Comparison of ENCODE assay signal across 2 cellular contexts in the genomic region with DNA sequence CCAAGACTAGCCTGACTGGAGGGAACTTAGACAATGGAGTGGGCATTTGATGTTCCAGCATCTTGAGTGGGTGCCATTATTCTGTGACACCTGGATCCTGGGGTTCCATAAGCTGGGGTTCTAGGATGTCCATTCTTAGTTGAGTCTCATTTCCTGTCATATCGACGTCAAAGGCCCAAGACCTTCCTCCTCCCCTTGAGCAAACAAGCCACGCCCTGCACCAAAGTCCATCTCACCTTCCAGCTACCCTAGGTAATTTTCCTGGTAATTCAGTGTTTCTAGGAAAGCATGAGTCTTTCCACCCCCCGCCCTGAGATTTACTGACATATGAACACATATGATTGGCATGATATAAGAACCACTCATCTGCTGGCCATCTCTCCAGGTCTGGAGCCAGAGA.
TF ChIP-seq lines count a peak whose summit lies in the region.

A gene with protein sequence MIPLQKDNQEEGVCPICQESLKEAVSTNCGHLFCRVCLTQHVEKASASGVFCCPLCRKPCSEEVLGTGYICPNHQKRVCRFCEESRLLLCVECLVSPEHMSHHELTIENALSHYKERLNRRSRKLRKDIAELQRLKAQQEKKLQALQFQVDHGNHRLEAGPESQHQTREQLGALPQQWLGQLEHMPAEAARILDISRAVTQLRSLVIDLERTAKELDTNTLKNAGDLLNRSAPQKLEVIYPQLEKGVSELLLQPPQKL (plus strand): TSS at position 384 of the 400 bp plus-strand sequence. CDS start 897 bp downstream, outside the sequence.

TF ChIP-seq in A549, 52 proteins besides CTCF, POLR2A, EP300 and RAD21:
- no peak for TF ChIP-seq CEBPB (IDR thresholded peaks at IDR 0.05)

TF ChIP-seq in HepG2, 621 proteins besides CTCF, POLR2A, EP300 and RAD21 (continues in another document):
- 0 out of 2 replicates have a peak, but pooled peaks have one; percentile 31 for TF ChIP-seq ELF1 (CRISPR knock-in tag; IDR thresholded peaks at IDR 0.05)
- TF ChIP-seq SOX13 (IDR thresholded peaks at IDR 0.05): no peak
- TF ChIP-seq SOX13 (CRISPR knock-in tag; conservative IDR thresholded peaks at IDR 0.05 in 1 of 2, IDR thresholded peaks at IDR 0.05 in 1 of 2): peak in 1 of 2 experiments; percentile 49; a peak in 1 of 4 replicates
- TF ChIP-seq ZNF430 (CRISPR knock-in tag; IDR thresholded peaks at IDR 0.05): no peak
- no peak for TF ChIP-seq POLR2AphosphoS2 (IDR thresholded peaks at IDR 0.05; ENCODE audit: low read depth, low read length)
- TF ChIP-seq, protein P1, sequence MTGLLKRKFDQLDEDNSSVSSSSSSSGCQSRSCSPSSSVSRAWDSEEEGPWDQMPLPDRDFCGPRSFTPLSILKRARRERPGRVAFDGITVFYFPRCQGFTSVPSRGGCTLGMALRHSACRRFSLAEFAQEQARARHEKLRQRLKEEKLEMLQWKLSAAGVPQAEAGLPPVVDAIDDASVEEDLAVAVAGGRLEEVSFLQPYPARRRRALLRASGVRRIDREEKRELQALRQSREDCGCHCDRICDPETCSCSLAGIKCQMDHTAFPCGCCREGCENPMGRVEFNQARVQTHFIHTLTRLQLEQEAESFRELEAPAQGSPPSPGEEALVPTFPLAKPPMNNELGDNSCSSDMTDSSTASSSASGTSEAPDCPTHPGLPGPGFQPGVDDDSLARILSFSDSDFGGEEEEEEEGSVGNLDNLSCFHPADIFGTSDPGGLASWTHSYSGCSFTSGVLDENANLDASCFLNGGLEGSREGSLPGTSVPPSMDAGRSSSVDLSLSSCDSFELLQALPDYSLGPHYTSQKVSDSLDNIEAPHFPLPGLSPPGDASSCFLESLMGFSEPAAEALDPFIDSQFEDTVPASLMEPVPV (CRISPR knock-in tag; IDR thresholded peaks at IDR 0.05): no peak
- TF ChIP-seq MTF2 (CRISPR knock-in tag; IDR thresholded peaks at IDR 0.05; ENCODE audit: borderline replicate concordance): no peak
- peak; percentile 24; the same call in 1 of the 2 replicates for TF ChIP-seq SOX5 (CRISPR knock-in tag; IDR thresholded peaks at IDR 0.05; ENCODE audit: borderline replicate concordance)
- TF ChIP-seq, protein P2, sequence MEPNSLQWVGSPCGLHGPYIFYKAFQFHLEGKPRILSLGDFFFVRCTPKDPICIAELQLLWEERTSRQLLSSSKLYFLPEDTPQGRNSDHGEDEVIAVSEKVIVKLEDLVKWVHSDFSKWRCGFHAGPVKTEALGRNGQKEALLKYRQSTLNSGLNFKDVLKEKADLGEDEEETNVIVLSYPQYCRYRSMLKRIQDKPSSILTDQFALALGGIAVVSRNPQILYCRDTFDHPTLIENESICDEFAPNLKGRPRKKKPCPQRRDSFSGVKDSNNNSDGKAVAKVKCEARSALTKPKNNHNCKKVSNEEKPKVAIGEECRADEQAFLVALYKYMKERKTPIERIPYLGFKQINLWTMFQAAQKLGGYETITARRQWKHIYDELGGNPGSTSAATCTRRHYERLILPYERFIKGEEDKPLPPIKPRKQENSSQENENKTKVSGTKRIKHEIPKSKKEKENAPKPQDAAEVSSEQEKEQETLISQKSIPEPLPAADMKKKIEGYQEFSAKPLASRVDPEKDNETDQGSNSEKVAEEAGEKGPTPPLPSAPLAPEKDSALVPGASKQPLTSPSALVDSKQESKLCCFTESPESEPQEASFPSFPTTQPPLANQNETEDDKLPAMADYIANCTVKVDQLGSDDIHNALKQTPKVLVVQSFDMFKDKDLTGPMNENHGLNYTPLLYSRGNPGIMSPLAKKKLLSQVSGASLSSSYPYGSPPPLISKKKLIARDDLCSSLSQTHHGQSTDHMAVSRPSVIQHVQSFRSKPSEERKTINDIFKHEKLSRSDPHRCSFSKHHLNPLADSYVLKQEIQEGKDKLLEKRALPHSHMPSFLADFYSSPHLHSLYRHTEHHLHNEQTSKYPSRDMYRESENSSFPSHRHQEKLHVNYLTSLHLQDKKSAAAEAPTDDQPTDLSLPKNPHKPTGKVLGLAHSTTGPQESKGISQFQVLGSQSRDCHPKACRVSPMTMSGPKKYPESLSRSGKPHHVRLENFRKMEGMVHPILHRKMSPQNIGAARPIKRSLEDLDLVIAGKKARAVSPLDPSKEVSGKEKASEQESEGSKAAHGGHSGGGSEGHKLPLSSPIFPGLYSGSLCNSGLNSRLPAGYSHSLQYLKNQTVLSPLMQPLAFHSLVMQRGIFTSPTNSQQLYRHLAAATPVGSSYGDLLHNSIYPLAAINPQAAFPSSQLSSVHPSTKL (CRISPR knock-in tag; IDR thresholded peaks at IDR 0.05): peak; percentile 78
- TF ChIP-seq, protein P3, sequence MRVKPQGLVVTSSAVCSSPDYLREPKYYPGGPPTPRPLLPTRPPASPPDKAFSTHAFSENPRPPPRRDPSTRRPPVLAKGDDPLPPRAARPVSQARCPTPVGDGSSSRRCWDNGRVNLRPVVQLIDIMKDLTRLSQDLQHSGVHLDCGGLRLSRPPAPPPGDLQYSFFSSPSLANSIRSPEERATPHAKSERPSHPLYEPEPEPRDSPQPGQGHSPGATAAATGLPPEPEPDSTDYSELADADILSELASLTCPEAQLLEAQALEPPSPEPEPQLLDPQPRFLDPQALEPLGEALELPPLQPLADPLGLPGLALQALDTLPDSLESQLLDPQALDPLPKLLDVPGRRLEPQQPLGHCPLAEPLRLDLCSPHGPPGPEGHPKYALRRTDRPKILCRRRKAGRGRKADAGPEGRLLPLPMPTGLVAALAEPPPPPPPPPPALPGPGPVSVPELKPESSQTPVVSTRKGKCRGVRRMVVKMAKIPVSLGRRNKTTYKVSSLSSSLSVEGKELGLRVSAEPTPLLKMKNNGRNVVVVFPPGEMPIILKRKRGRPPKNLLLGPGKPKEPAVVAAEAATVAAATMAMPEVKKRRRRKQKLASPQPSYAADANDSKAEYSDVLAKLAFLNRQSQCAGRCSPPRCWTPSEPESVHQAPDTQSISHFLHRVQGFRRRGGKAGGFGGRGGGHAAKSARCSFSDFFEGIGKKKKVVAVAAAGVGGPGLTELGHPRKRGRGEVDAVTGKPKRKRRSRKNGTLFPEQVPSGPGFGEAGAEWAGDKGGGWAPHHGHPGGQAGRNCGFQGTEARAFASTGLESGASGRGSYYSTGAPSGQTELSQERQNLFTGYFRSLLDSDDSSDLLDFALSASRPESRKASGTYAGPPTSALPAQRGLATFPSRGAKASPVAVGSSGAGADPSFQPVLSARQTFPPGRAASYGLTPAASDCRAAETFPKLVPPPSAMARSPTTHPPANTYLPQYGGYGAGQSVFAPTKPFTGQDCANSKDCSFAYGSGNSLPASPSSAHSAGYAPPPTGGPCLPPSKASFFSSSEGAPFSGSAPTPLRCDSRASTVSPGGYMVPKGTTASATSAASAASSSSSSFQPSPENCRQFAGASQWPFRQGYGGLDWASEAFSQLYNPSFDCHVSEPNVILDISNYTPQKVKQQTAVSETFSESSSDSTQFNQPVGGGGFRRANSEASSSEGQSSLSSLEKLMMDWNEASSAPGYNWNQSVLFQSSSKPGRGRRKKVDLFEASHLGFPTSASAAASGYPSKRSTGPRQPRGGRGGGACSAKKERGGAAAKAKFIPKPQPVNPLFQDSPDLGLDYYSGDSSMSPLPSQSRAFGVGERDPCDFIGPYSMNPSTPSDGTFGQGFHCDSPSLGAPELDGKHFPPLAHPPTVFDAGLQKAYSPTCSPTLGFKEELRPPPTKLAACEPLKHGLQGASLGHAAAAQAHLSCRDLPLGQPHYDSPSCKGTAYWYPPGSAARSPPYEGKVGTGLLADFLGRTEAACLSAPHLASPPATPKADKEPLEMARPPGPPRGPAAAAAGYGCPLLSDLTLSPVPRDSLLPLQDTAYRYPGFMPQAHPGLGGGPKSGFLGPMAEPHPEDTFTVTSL (CRISPR knock-in tag; IDR thresholded peaks at IDR 0.05; ENCODE audit: borderline replicate concordance): 0 out of 2 replicates have a peak, but pooled peaks have one; percentile 22
- 0 out of 2 replicates have a peak, but pooled peaks have one; percentile 12 for TF ChIP-seq NR2F2 (IDR thresholded peaks at IDR 0.05; ENCODE audit: borderline replicate concordance, low read depth)
- TF ChIP-seq, protein P4, sequence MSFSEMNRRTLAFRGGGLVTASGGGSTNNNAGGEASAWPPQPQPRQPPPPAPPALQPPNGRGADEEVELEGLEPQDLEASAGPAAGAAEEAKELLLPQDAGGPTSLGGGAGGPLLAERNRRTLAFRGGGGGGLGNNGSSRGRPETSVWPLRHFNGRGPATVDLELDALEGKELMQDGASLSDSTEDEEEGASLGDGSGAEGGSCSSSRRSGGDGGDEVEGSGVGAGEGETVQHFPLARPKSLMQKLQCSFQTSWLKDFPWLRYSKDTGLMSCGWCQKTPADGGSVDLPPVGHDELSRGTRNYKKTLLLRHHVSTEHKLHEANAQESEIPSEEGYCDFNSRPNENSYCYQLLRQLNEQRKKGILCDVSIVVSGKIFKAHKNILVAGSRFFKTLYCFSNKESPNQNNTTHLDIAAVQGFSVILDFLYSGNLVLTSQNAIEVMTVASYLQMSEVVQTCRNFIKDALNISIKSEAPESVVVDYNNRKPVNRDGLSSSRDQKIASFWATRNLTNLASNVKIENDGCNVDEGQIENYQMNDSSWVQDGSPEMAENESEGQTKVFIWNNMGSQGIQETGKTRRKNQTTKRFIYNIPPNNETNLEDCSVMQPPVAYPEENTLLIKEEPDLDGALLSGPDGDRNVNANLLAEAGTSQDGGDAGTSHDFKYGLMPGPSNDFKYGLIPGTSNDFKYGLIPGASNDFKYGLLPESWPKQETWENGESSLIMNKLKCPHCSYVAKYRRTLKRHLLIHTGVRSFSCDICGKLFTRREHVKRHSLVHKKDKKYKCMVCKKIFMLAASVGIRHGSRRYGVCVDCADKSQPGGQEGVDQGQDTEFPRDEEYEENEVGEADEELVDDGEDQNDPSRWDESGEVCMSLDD (CRISPR knock-in tag; IDR thresholded peaks at IDR 0.05; ENCODE audit: borderline replicate concordance): peak; percentile 92; the same call in 1 of the 2 replicates
- no peak for TF ChIP-seq ZNF441 (CRISPR knock-in tag; IDR thresholded peaks at IDR 0.05; ENCODE audit: borderline replicate concordance)
- TF ChIP-seq NFIB (CRISPR knock-in tag; IDR thresholded peaks at IDR 0.05; ENCODE audit: borderline replicate concordance): no peak
- 0 out of 2 replicates have a peak, but pooled peaks have one; percentile 18 for TF ChIP-seq ZSCAN21 (CRISPR knock-in tag; IDR thresholded peaks at IDR 0.05; ENCODE audit: borderline replicate concordance)
- TF ChIP-seq RARA (CRISPR knock-in tag; IDR thresholded peaks at IDR 0.05): peak; percentile 86
- TF ChIP-seq SALL1 (CRISPR knock-in tag; IDR thresholded peaks at IDR 0.05): peak; percentile 58
- TF ChIP-seq RXRB (CRISPR knock-in tag; IDR thresholded peaks at IDR 0.05; ENCODE audit: borderline replicate concordance): peak; percentile 23; the same call in 1 of the 2 replicates
- no peak for TF ChIP-seq ZNF552 (CRISPR knock-in tag; IDR thresholded peaks at IDR 0.05; ENCODE audit: borderline replicate concordance)
- TF ChIP-seq HMG20B (CRISPR knock-in tag; conservative IDR thresholded peaks at IDR 0.05): 0 out of 2 replicates have a peak, but pooled peaks have one; percentile 22
- TF ChIP-seq, protein P5, sequence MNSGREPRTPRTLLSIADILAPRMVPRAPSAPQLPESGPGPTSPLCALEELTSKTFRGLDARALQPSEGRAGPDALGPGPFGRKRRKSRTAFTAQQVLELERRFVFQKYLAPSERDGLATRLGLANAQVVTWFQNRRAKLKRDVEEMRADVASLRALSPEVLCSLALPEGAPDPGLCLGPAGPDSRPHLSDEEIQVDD (CRISPR knock-in tag; IDR thresholded peaks at IDR 0.05; ENCODE audit: borderline replicate concordance): no peak
- 0 out of 2 replicates have a peak, but pooled peaks have one; percentile 32 for TF ChIP-seq TBX2 (CRISPR knock-in tag; IDR thresholded peaks at IDR 0.05; ENCODE audit: borderline replicate concordance)
- 0 out of 2 replicates have a peak, but pooled peaks have one; percentile 19 for TF ChIP-seq ELF3 (CRISPR knock-in tag; IDR thresholded peaks at IDR 0.05)
- peak; percentile 47 for TF ChIP-seq ZEB1 (IDR thresholded peaks at IDR 0.05; ENCODE audit: insufficient replicate concordance, low read depth)
- 0 out of 2 replicates have a peak, but pooled peaks have one; percentile 13 for TF ChIP-seq RFX3 (CRISPR knock-in tag; IDR thresholded peaks at IDR 0.05)
- TF ChIP-seq SNRNP70 (IDR thresholded peaks at IDR 0.05; ENCODE audit: low read depth, low read length): no peak
- TF ChIP-seq SAP130 (CRISPR knock-in tag; IDR thresholded peaks at IDR 0.05; ENCODE audit: low read depth): peak; percentile 48; the same call in 1 of the 2 replicates
- peak; percentile 72; the same call in 1 of the 2 replicates for TF ChIP-seq HNF4A (CRISPR knock-in tag; IDR thresholded peaks at IDR 0.05)
- TF ChIP-seq, protein P6, sequence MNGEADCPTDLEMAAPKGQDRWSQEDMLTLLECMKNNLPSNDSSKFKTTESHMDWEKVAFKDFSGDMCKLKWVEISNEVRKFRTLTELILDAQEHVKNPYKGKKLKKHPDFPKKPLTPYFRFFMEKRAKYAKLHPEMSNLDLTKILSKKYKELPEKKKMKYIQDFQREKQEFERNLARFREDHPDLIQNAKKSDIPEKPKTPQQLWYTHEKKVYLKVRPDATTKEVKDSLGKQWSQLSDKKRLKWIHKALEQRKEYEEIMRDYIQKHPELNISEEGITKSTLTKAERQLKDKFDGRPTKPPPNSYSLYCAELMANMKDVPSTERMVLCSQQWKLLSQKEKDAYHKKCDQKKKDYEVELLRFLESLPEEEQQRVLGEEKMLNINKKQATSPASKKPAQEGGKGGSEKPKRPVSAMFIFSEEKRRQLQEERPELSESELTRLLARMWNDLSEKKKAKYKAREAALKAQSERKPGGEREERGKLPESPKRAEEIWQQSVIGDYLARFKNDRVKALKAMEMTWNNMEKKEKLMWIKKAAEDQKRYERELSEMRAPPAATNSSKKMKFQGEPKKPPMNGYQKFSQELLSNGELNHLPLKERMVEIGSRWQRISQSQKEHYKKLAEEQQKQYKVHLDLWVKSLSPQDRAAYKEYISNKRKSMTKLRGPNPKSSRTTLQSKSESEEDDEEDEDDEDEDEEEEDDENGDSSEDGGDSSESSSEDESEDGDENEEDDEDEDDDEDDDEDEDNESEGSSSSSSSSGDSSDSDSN (CRISPR knock-in tag; IDR thresholded peaks at IDR 0.05): 0 out of 2 replicates have a peak, but pooled peaks have one; percentile 21
- TF ChIP-seq NR2F6 (IDR thresholded peaks at IDR 0.05): no peak; the same call in 1 of the 2 replicates
- TF ChIP-seq NR2F6 (CRISPR knock-in tag; IDR thresholded peaks at IDR 0.05): peak; percentile 39; the same call in 1 of the 2 replicates
- peak; percentile 84 for TF ChIP-seq FOXA3 (CRISPR knock-in tag; IDR thresholded peaks at IDR 0.05)
- 0 out of 2 replicates have a peak, but pooled peaks have one; percentile 6 for TF ChIP-seq ZFP82 (CRISPR knock-in tag; IDR thresholded peaks at IDR 0.05; ENCODE audit: borderline replicate concordance)
- TF ChIP-seq, protein P7, sequence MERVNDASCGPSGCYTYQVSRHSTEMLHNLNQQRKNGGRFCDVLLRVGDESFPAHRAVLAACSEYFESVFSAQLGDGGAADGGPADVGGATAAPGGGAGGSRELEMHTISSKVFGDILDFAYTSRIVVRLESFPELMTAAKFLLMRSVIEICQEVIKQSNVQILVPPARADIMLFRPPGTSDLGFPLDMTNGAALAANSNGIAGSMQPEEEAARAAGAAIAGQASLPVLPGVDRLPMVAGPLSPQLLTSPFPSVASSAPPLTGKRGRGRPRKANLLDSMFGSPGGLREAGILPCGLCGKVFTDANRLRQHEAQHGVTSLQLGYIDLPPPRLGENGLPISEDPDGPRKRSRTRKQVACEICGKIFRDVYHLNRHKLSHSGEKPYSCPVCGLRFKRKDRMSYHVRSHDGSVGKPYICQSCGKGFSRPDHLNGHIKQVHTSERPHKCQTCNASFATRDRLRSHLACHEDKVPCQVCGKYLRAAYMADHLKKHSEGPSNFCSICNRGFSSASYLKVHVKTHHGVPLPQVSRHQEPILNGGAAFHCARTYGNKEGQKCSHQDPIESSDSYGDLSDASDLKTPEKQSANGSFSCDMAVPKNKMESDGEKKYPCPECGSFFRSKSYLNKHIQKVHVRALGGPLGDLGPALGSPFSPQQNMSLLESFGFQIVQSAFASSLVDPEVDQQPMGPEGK (CRISPR knock-in tag; IDR thresholded peaks at IDR 0.05): peak; percentile 36; the same call in 1 of the 2 replicates
- no peak for TF ChIP-seq ZNF383 (CRISPR knock-in tag; IDR thresholded peaks at IDR 0.05; ENCODE audit: borderline replicate concordance)
